Comparison of ENCODE assay signal across 9 cellular contexts in genomic region chr14:100677925-100678765, GRCh38. TPM values are rescaled to one million over a fixed set of nuclear protein-coding genes. Genes with fewer than 3 reads are reported as not detected.
DNase-seq lines count a peak whose midpoint lies in the region; ATAC-seq and TF ChIP-seq lines count a peak whose summit lies in the region.
"Had no signal": no experiment of that assay in that cellular context is flagged by ENCODE, and none has a peak within 500 bp of the region (broad histone marks: within the 10 kb centered on the region; RNA-seq: fewer than 3 reads in every experiment).

No MANE protein-coding gene starts in this region.

- peak overlapping the region; percentile 97 for H3K27ac ChIP-seq in HL-60 (replicated peaks)
- H3K27ac ChIP-seq: tibial artery had no signal

- no peaks in the 10 kb centered on the region for H3K9me3 Mint-ChIP-seq in activated T-cell treated with anti-CD3 and anti-CD28 coated beads, Interleukin-2, amount 50 U/mL, for 24 hours

- H3K4me3 ChIP-seq in HL-60 (replicated peaks; ENCODE audit: insufficient read depth, low read length): no peak overlapping the region
- no peak overlapping the region for H3K4me3 ChIP-seq in skeletal muscle cell (ENCODE audit: low read depth, low read length)
- H3K4me3 ChIP-seq: tibial artery had no signal

- intact Hi-C loops in left cardiac atrium (cut with DNase I): no loop called here

- DNase-seq in HL-60 (ENCODE audit: low read depth in 1 of 2, low spot score in 1 of 2) (peak in 1 of 2 experiments; percentile 62), left cardiac atrium (peak; percentile 56), skeletal muscle cell (ENCODE audit: low read depth) (peak; percentile 63), GM20000 (ENCODE audit: low spot score) (no peak)
- DNase-seq in activated T-cell treated with anti-CD3 and anti-CD28 coated beads, Interleukin-2, amount 50 U/mL, for 24 hours: no peak

- no peaks in the 10 kb centered on the region for H3K4me1 Mint-ChIP-seq in activated T-cell treated with anti-CD3 and anti-CD28 coated beads, Interleukin-2, amount 50 U/mL, for 24 hours (ENCODE audit: low read depth)

- peaks cover 28% of the 10 kb centered on the region for H3K27me3 Mint-ChIP-seq in activated T-cell treated with anti-CD3 and anti-CD28 coated beads, Interleukin-2, amount 50 U/mL, for 24 hours

- no peak overlapping the region for H3K4me3 Mint-ChIP-seq in activated T-cell treated with anti-CD3 and anti-CD28 coated beads, Interleukin-2, amount 50 U/mL, for 24 hours

- no peaks in the 10 kb centered on the region for H3K27me3 ChIP-seq in HL-60 (ENCODE audit: insufficient read depth, poor library complexity, severe bottlenecking)

- TF ChIP-seq CTCF in HL-60 (IDR thresholded peaks at IDR 0.05; ENCODE audit: insufficient read depth, low read length) (no peak), GM20000 (IDR thresholded peaks at IDR 0.05; ENCODE audit: extremely low read depth, missing control alignments) (no peak)

- ATAC-seq in SK-N-SH treated with all-trans-retinoic acid at 6 μM for 48 hours (peak; percentile 32), left cardiac atrium (peak; percentile 60 to 69), GM21717 (IDR thresholded peaks at IDR 0.05; ENCODE audit: unreplicated experiment) (no peak), GM21360 (IDR thresholded peaks at IDR 0.05; ENCODE audit: unreplicated experiment) (no peak)

- no peaks in the 10 kb centered on the region for H3K36me3 Mint-ChIP-seq in activated T-cell treated with anti-CD3 and anti-CD28 coated beads, Interleukin-2, amount 50 U/mL, for 24 hours (ENCODE audit: low read depth)

- no peak overlapping the region for H3K27ac Mint-ChIP-seq in activated T-cell treated with anti-CD3 and anti-CD28 coated beads, Interleukin-2, amount 50 U/mL, for 24 hours

TF ChIP-seq in SK-N-SH treated with all-trans-retinoic acid at 6 μM for 48 hours, 23 proteins besides CTCF, POLR2A, EP300 and RAD21:
- TF ChIP-seq GLIS3 (CRISPR knock-in tag; IDR thresholded peaks at IDR 0.05) (no peak), RARB (CRISPR knock-in tag; IDR thresholded peaks at IDR 0.05) (no peak), ZFP30 (CRISPR knock-in tag; IDR thresholded peaks at IDR 0.05) (no peak), TCF4 (CRISPR knock-in tag; IDR thresholded peaks at IDR 0.05; ENCODE audit: borderline replicate concordance) (0 out of 2 replicates have a peak, but pooled peaks have one; percentile 33)

RNA-seq across cellular contexts. Expression of gene DLK1, which starts 48.5 kb away (rescaled TPM):
- total RNA-seq in left cardiac atrium: 1 to 10 TPM in 1 of 2 donors, not detected in 1; 3.3 TPM

Comparison
In these comparisons a context has a peak if more than half of its experiments do, and no peak if none do; other contexts are left out.
1. DNase-seq: peak in left cardiac atrium (single experiment) and skeletal muscle cell (single experiment); none in activated T-cell treated with anti-CD3 and anti-CD28 coated beads, Interleukin-2, amount 50 U/mL, for 24 hours (single experiment) and GM20000 (single experiment).
2. ATAC-seq: peak in SK-N-SH treated with all-trans-retinoic acid at 6 μM for 48 hours (single experiment) and left cardiac atrium (2 of 2); none in GM21717 (single experiment) and GM21360 (single experiment).